Comparison of ENCODE assay signal across 8 cellular contexts in the genomic region with DNA sequence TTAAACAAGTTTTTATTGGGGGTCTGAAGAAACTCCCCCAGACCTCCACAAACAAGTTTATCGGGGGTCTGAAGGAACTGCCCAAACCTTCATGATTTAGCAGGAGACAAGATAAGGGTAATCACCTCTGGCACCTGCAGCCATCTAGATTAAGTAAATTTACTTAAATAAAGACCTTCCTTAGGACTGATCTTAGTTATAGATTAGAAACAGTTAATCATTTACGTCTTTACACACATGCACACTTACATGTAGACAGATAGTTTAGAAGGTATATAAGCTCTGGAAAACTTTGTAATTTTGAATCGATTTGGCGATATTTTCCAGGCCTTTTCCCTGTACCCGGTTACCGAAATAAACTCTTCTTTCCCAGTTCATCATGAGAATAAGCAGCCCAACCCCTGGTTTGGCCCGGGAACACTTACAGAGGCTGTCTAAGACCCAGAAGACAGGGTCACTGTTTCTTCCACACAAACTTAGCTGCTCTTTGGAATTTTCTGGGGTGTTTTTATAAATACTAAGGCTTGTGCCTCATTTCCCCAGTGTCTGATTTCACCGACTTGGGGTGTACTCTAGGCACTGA. TPM values are rescaled to one million over a fixed set of nuclear protein-coding genes. Genes with fewer than 3 reads are reported as not detected.
DNase-seq lines count a peak whose midpoint lies in the region; ATAC-seq and TF ChIP-seq lines count a peak whose summit lies in the region.

No MANE protein-coding gene starts in this region.

- H3K4me3 ChIP-seq in OCI-LY1 (ENCODE audit: low read depth, low read length, poor library complexity, severe bottlenecking) (peak overlapping the region; percentile 68), endodermal cell (ENCODE audit: low read length) (peak overlapping the region; percentile 92)

- H3K79me2 ChIP-seq in OCI-LY1 (ENCODE audit: insufficient read depth, low read length), result peaks cover 8% of the 10 kb centered on the region

- peak overlapping the region; percentile 68 for H3K9ac ChIP-seq in OCI-LY1 (ENCODE audit: low read length)
- peak overlapping the region; percentile 58 for H3K9ac ChIP-seq in endodermal cell (ENCODE audit: extremely low read depth, low read length, poor library complexity, severe bottlenecking)

- POLR2A ChIA-PET in GM10248 (lab: Yijun Ruan, JAX), result interaction anchor here (1.2 kb wide), 1 partner anchor 93 kb away, joined by 3 read pairs; a partner anchor contains a TSS

- peaks cover 0 to 7% (median 3%) of the 10 kb centered on the region in 3 donors for H3K27me3 Mint-ChIP-seq in CD14-positive monocyte (ENCODE audit: low read depth in 3 of 3)
- peaks cover 2% of the 10 kb centered on the region for H3K27me3 Mint-ChIP-seq in endodermal cell (ENCODE audit: insufficient read depth)
- peaks cover 2% of the 10 kb centered on the region for H3K27me3 Mint-ChIP-seq in nephron progenitor cell (ENCODE audit: low read depth, poor library complexity)

- H3F3A ChIP-seq in OCI-LY1 (ENCODE audit: insufficient read depth, low read length), result no peaks in the 10 kb centered on the region; the same call in none of the 2 replicates

- no peaks in the 10 kb centered on the region for H3K9me2 ChIP-seq in OCI-LY1 (ENCODE audit: low read depth, low read length)

- H3K27ac Mint-ChIP-seq in CD14-positive monocyte (peak overlapping the region; percentile 88 to 95 (median 92)), endodermal cell (peak overlapping the region; percentile 97), nephron progenitor cell (peak overlapping the region; percentile 99)

- no peaks in the 10 kb centered on the region for H4K20me1 ChIP-seq in OCI-LY1 (ENCODE audit: insufficient read depth, low read length)

- H2AFZ ChIP-seq in OCI-LY1 (ENCODE audit: low read length), result no peak overlapping the region

- 70 to 71% methylated on average over 5 to 8 of the region's 8 CpGs for WGBS in endodermal cell (ENCODE audit: insufficient coverage in 1 of 2, insufficient read length in 1 of 2), 2 experiments

- TF ChIP-seq CTCF in CD14-positive monocyte (IDR thresholded peaks at IDR 0.05) (no peak), OCI-LY1 (IDR thresholded peaks at IDR 0.05; ENCODE audit: low read length) (no peak), endodermal cell (conservative IDR thresholded peaks at IDR 0.05) (no peak), nephron progenitor cell (IDR thresholded peaks at IDR 0.05) (no peak), GM10248 (IDR thresholded peaks at IDR 0.05; ENCODE audit: control extremely low read depth, extremely low read depth, low read depth, missing control alignments) (no peak)

- H3K36me3 Mint-ChIP-seq in CD14-positive monocyte (peaks cover 3 to 6% of the 10 kb centered on the region in 2 donors), endodermal cell (ENCODE audit: low read depth) (peaks cover 17% of the 10 kb centered on the region), nephron progenitor cell (ENCODE audit: low read depth) (peaks cover 42% of the 10 kb centered on the region)

- no peaks in the 10 kb centered on the region for H3K27me3 ChIP-seq in OCI-LY1 (ENCODE audit: insufficient read depth, low read length)
- H3K27me3 ChIP-seq in endodermal cell (ENCODE audit: control insufficient read depth, insufficient read depth, low read length, poor library complexity, severe bottlenecking), result no peaks in the 10 kb centered on the region

- intact Hi-C loops in CD14-positive monocyte (cut with micrococcal nuclease), result loop anchor here in 1 of 2 donors (10.0 kb wide), 1 partner anchor 889 kb away; a partner anchor contains a TSS

- CTCF ChIA-PET in GM10248 (lab: Yijun Ruan, JAX), result interaction anchor here (1.0 to 1.9 kb wide), 5 partner anchors 10 to 157 kb away, joined by 3 to 19 read pairs (median 3); no protein-coding TSS in a partner anchor

- DNase-seq in CD14-positive monocyte (ENCODE audit: low spot score), result no peak
- no peak for DNase-seq in endodermal cell
- no peak for DNase-seq in nephron progenitor cell
- DNase-seq in GM10248 (ENCODE audit: extremely low spot score), result no peak
- DNase-seq in central memory CD4-positive, alpha-beta T cell, result no peak
- DNase-seq in NCI-H1105 (lab: John Stamatoyannopoulos, UW), result no peak

- H3K4me3 Mint-ChIP-seq in CD14-positive monocyte (peak overlapping the region; percentile 66 to 84), endodermal cell (peak overlapping the region; percentile 83), nephron progenitor cell (peak overlapping the region; percentile 94)

- peak overlapping the region; percentile 94 for H3K4me2 ChIP-seq in OCI-LY1 (ENCODE audit: low read length)

- H3K9me3 ChIP-seq in OCI-LY1 (ENCODE audit: low read length), result peaks cover 16% of the 10 kb centered on the region; the same call in 1 of the 2 replicates
- peaks cover 37% of the 10 kb centered on the region for H3K9me3 ChIP-seq in endodermal cell (ENCODE audit: control insufficient read depth, low read length)

- no peak for ATAC-seq in GM21526 (IDR thresholded peaks at IDR 0.05; ENCODE audit: low FRiP score, unreplicated experiment)

- H3K27ac ChIP-seq in OCI-LY1 (ENCODE audit: low read depth, low read length, poor library complexity, severe bottlenecking), result peak overlapping the region; percentile 40
- H3K27ac ChIP-seq in endodermal cell (ENCODE audit: low read depth, low read length), result no peak overlapping the region

- peaks cover 3% of the 10 kb centered on the region; the same call in 1 of the 2 replicates for H3K36me3 ChIP-seq in OCI-LY1 (ENCODE audit: insufficient read depth, low read length)
- H3K36me3 ChIP-seq in endodermal cell (ENCODE audit: control insufficient read depth, insufficient read depth, low read length), result peaks cover 29% of the 10 kb centered on the region

- H3K9me3 Mint-ChIP-seq in CD14-positive monocyte, result peaks cover 16 to 32% (median 23%) of the 10 kb centered on the region in 7 donors
- peaks cover 36% of the 10 kb centered on the region for H3K9me3 Mint-ChIP-seq in endodermal cell
- H3K9me3 Mint-ChIP-seq in nephron progenitor cell, result peaks cover 41% of the 10 kb centered on the region

- H3K4me1 Mint-ChIP-seq in CD14-positive monocyte (peaks cover 12% of the 10 kb centered on the region), endodermal cell (peaks cover 22% of the 10 kb centered on the region), nephron progenitor cell (peaks cover 39% of the 10 kb centered on the region)

- H3K4me1 ChIP-seq in OCI-LY1 (ENCODE audit: insufficient read depth, low read length, severe bottlenecking) (peaks cover 20% of the 10 kb centered on the region), endodermal cell (ENCODE audit: control insufficient read depth, insufficient read depth, low read length) (peaks cover 3% of the 10 kb centered on the region)

RNA-seq across cellular contexts. Expression of a gene that starts 0.6 kb away (rescaled TPM):
- under 1 TPM in 1 of 2 donors, not detected in 1; 0.17 TPM for polyA plus RNA-seq in CD14-positive monocyte
- total RNA-seq in endodermal cell, result 10 to 100 TPM; 26.4 to 70.0 TPM
- 23.4 TPM for polyA plus RNA-seq in endodermal cell (2013, experiment 1 of 2)
- 22.7 TPM for polyA plus RNA-seq in endodermal cell (2013, experiment 2 of 2)
